Comparison of ENCODE assay signal across 11 cellular contexts in genomic region chr12:24742378-24742777, GRCh38.
A peak's percentile ranks its signal among the peaks of the same experiment; 100 is the strongest.
DNase-seq lines count a peak whose midpoint lies in the region; ATAC-seq and TF ChIP-seq lines count a peak whose summit lies in the region.
"Had no signal": no experiment of that assay in that cellular context is flagged by ENCODE, and none has a peak within 500 bp of the region (broad histone marks: within the 10 kb centered on the region; RNA-seq: fewer than 3 reads in every experiment).

No MANE protein-coding gene starts in this region.

- H3K27ac ChIP-seq in neural progenitor cell (no peak overlapping the region), foreskin keratinocyte (no peak overlapping the region)
- H3K27ac ChIP-seq: A549, parathyroid adenoma had no signal

- no peak overlapping the region for H3K4me2 ChIP-seq in neural progenitor cell
- H3K4me2 ChIP-seq: A549 had no signal

- H2AFZ ChIP-seq in neural progenitor cell (replicated peaks), result peak overlapping the region; percentile 78
- H2AFZ ChIP-seq: parathyroid adenoma had no signal

- H4K20me1 ChIP-seq in neural progenitor cell (ENCODE audit: low read depth), result no peaks in the 10 kb centered on the region

- H3K27me3 Mint-ChIP-seq in activated CD4-positive, alpha-beta T cell treated with anti-CD3 and anti-CD28 coated beads for 36 hours, result no peaks in the 10 kb centered on the region
- H3K27me3 Mint-ChIP-seq in T-helper 17 cell (no peaks in the 10 kb centered on the region), neural progenitor cell (ENCODE audit: insufficient read depth, low read depth) (no peaks in the 10 kb centered on the region)
- no peaks in the 10 kb centered on the region for H3K27me3 Mint-ChIP-seq in activated CD4-positive, alpha-beta T cell treated with anti-CD3 and anti-CD28 coated beads, Interleukin-2, amount 10 ng/mL, durations not matched to agents 7 days and 5 days

- no peak overlapping the region for H3K4me3 ChIP-seq in neural progenitor cell
- H3K4me3 ChIP-seq: A549 had no signal

- H3K9me3 ChIP-seq in T-helper 17 cell (ENCODE audit: control insufficient read depth, low read length, poor library complexity, severe bottlenecking) (no peaks in the 10 kb centered on the region), neural progenitor cell (ENCODE audit: low read depth) (no peaks in the 10 kb centered on the region)
- H3K9me3 ChIP-seq: A549 had no signal

- H3K4me3 Mint-ChIP-seq in activated CD4-positive, alpha-beta T cell treated with anti-CD3 and anti-CD28 coated beads for 36 hours, result no peak overlapping the region
- H3K4me3 Mint-ChIP-seq in T-helper 17 cell, result no peak overlapping the region
- no peak overlapping the region for H3K4me3 Mint-ChIP-seq in neural progenitor cell
- H3K4me3 Mint-ChIP-seq in activated CD4-positive, alpha-beta T cell treated with anti-CD3 and anti-CD28 coated beads, Interleukin-2, amount 10 ng/mL, durations not matched to agents 7 days and 5 days, result no peak overlapping the region

- TF ChIP-seq CTCF in neural progenitor cell (IDR thresholded peaks at IDR 0.05) (no peak), foreskin keratinocyte (conservative IDR thresholded peaks at IDR 0.05) (no peak)

- no peaks in the 10 kb centered on the region for H3K36me3 Mint-ChIP-seq in activated CD4-positive, alpha-beta T cell treated with anti-CD3 and anti-CD28 coated beads for 36 hours (ENCODE audit: low read depth)
- H3K36me3 Mint-ChIP-seq in T-helper 17 cell (ENCODE audit: low read depth) (no peaks in the 10 kb centered on the region), neural progenitor cell (no peaks in the 10 kb centered on the region)
- H3K36me3 Mint-ChIP-seq in activated CD4-positive, alpha-beta T cell treated with anti-CD3 and anti-CD28 coated beads, Interleukin-2, amount 10 ng/mL, durations not matched to agents 7 days and 5 days (ENCODE audit: low read depth), result no peaks in the 10 kb centered on the region

- peak; percentile 83 for ATAC-seq in activated CD4-positive, alpha-beta T cell treated with anti-CD3 and anti-CD28 coated beads for 36 hours
- peak; percentile 81 for ATAC-seq in HG02943 (IDR thresholded peaks at IDR 0.05; ENCODE audit: low read depth, unreplicated experiment)
- peak; percentile 42 for ATAC-seq in T-helper 17 cell
- no peak for ATAC-seq in foreskin keratinocyte
- ATAC-seq: A549, Panc1 had no signal

- CTCF ChIA-PET in activated CD4-positive, alpha-beta T cell treated with anti-CD3 and anti-CD28 coated beads for 36 hours (lab: Charles Lee), result no interaction called here
- CTCF ChIA-PET in activated CD4-positive, alpha-beta T cell treated with anti-CD3 and anti-CD28 coated beads, Interleukin-2, amount 10 ng/mL, durations not matched to agents 7 days and 5 days (lab: Charles Lee), result interaction anchor here (1.4 kb wide), 1 partner anchor 22 kb away, joined by 4 read pairs; no protein-coding TSS in a partner anchor

- H3K4me1 Mint-ChIP-seq in activated CD4-positive, alpha-beta T cell treated with anti-CD3 and anti-CD28 coated beads for 36 hours, result peaks cover 25% of the 10 kb centered on the region
- peaks cover 6% of the 10 kb centered on the region for H3K4me1 Mint-ChIP-seq in T-helper 17 cell
- peaks cover 38% of the 10 kb centered on the region for H3K4me1 Mint-ChIP-seq in neural progenitor cell
- H3K4me1 Mint-ChIP-seq in activated CD4-positive, alpha-beta T cell treated with anti-CD3 and anti-CD28 coated beads, Interleukin-2, amount 10 ng/mL, durations not matched to agents 7 days and 5 days, result peaks cover 18% of the 10 kb centered on the region

- H3K27ac Mint-ChIP-seq in activated CD4-positive, alpha-beta T cell treated with anti-CD3 and anti-CD28 coated beads for 36 hours, result peak overlapping the region; percentile 32
- H3K27ac Mint-ChIP-seq in T-helper 17 cell (no peak overlapping the region), neural progenitor cell (no peak overlapping the region)
- no peak overlapping the region for H3K27ac Mint-ChIP-seq in activated CD4-positive, alpha-beta T cell treated with anti-CD3 and anti-CD28 coated beads, Interleukin-2, amount 10 ng/mL, durations not matched to agents 7 days and 5 days

- H3K4me1 ChIP-seq in neural progenitor cell, result peaks cover 6% of the 10 kb centered on the region
- no peaks in the 10 kb centered on the region for H3K4me1 ChIP-seq in foreskin keratinocyte
- H3K4me1 ChIP-seq: A549, parathyroid adenoma had no signal

- no peaks in the 10 kb centered on the region for H3K79me2 ChIP-seq in neural progenitor cell (ENCODE audit: low read depth)
- H3K79me2 ChIP-seq: parathyroid adenoma had no signal

- H3K9ac ChIP-seq in neural progenitor cell, result no peak overlapping the region
- H3K9ac ChIP-seq: parathyroid adenoma had no signal

- H3K36me3 ChIP-seq in neural progenitor cell, result no peaks in the 10 kb centered on the region

- DNase-seq in activated CD4-positive, alpha-beta T cell treated with anti-CD3 and anti-CD28 coated beads for 36 hours, result peak; percentile 63
- DNase-seq in activated CD4-positive, alpha-beta T cell treated with anti-CD3 and anti-CD28 coated beads, Interleukin-2, amount 50 U/mL, for 1 hour, result no peak
- no peak for DNase-seq in T-helper 17 cell
- DNase-seq in neural progenitor cell (ENCODE audit: low spot score), result no peak
- no peak for DNase-seq in NCI-H2029 treated with DMSO at 0.1 percent for 48 hours (lab: John Stamatoyannopoulos, UW)
- DNase-seq in foreskin keratinocyte, result no peak
- DNase-seq in activated CD4-positive, alpha-beta T cell treated with anti-CD3 and anti-CD28 coated beads, Interleukin-2, amount 10 ng/mL, durations not matched to agents 7 days and 5 days, result no peak

- intact Hi-C loops in activated CD4-positive, alpha-beta T cell treated with anti-CD3 and anti-CD28 coated beads for 36 hours (cut with DNase I, micrococcal nuclease), result loop anchor here (1.0 kb wide), 2 partner anchors 8 to 12 kb away; no protein-coding TSS in a partner anchor

- POLR2A ChIA-PET in activated CD4-positive, alpha-beta T cell treated with anti-CD3 and anti-CD28 coated beads for 36 hours (lab: Charles Lee), result interaction anchor here (0.7 kb wide), 1 partner anchor 37 kb away, joined by 5 read pairs; no protein-coding TSS in a partner anchor
- POLR2A ChIA-PET in activated CD4-positive, alpha-beta T cell treated with anti-CD3 and anti-CD28 coated beads, Interleukin-2, amount 10 ng/mL, durations not matched to agents 7 days and 5 days (lab: Charles Lee), result no interaction called here

- no peaks in the 10 kb centered on the region for H3K9me3 Mint-ChIP-seq in activated CD4-positive, alpha-beta T cell treated with anti-CD3 and anti-CD28 coated beads for 36 hours (ENCODE audit: low read depth)
- peaks cover 6% of the 10 kb centered on the region for H3K9me3 Mint-ChIP-seq in neural progenitor cell
- H3K9me3 Mint-ChIP-seq in activated CD4-positive, alpha-beta T cell treated with anti-CD3 and anti-CD28 coated beads, Interleukin-2, amount 10 ng/mL, durations not matched to agents 7 days and 5 days, result no peaks in the 10 kb centered on the region

- H3K27me3 ChIP-seq in neural progenitor cell (no peaks in the 10 kb centered on the region), foreskin keratinocyte (no peaks in the 10 kb centered on the region)

- H3F3A ChIP-seq in neural progenitor cell (ENCODE audit: low read depth), result no peaks in the 10 kb centered on the region
